In genomic region chr1:214335567-214335966, GRCh38 we compare ENCODE assay signal across 18 cellular contexts.
"Had no signal": no experiment of that assay in that cellular context is flagged by ENCODE, and none has a peak within 500 bp of the region (broad histone marks: within the 10 kb centered on the region; RNA-seq: fewer than 3 reads in every experiment).

No MANE protein-coding gene starts in this region.

- DNase-seq: colonic mucosa; dermis blood vessel endothelial cell; erythroblast; foreskin melanocyte; head of caudate nucleus; mucosa of descending colon; naive thymus-derived CD8-positive, alpha-beta T cell; ovary; small intestine; stimulated activated CD4-positive, alpha-beta T cell treated with anti-CD3 and anti-CD28 coated beads, Interleukin-12 subunit alpha, Interleukin-12 subunit beta, amount 100 ng/mL, for 4 hours; stimulated activated naive CD4-positive, alpha-beta T cell; stomach; substantia nigra; transverse colon had no signal

- H3K79me2 ChIP-seq: hepatocyte had no signal

- H3K4me2 ChIP-seq: hepatocyte had no signal

- H3K27me3 ChIP-seq: colonic mucosa, hepatocyte, neutrophil, ovary, right atrium auricular region, stomach, transverse colon had no signal

- H3K36me3 ChIP-seq: colonic mucosa, neutrophil, ovary, right atrium auricular region, thoracic aorta, transverse colon had no signal

- H3K4me3 Mint-ChIP-seq: naive thymus-derived CD8-positive, alpha-beta T cell had no signal

- H3K4me1 ChIP-seq: colonic mucosa had no signal

- H3K27me3 Mint-ChIP-seq: naive thymus-derived CD8-positive, alpha-beta T cell had no signal

- H2AFZ ChIP-seq: hepatocyte had no signal

- ATAC-seq: mucosa of descending colon; naive thymus-derived CD8-positive, alpha-beta T cell had no signal

- H3K27ac Mint-ChIP-seq: naive thymus-derived CD8-positive, alpha-beta T cell had no signal

- H3K27ac ChIP-seq: colonic mucosa, hepatocyte, neutrophil, ovary, right atrium auricular region, stomach, thoracic aorta, transverse colon had no signal

- H3K9me3 ChIP-seq: colonic mucosa, mucosa of descending colon, neutrophil, ovary, right atrium auricular region, stomach, thoracic aorta, transverse colon had no signal

- H3K9me3 Mint-ChIP-seq: naive thymus-derived CD8-positive, alpha-beta T cell had no signal

- H3K4me3 ChIP-seq: colonic mucosa, hepatocyte, mucosa of descending colon, ovary, right atrium auricular region, stomach, thoracic aorta, transverse colon had no signal
